ENCODE assay signal across 8 cellular contexts in genomic region chr11:18632841-18633240, GRCh38. TPM values are rescaled to one million over a fixed set of nuclear protein-coding genes. Genes with fewer than 3 reads are reported as not detected.
DNase-seq lines count a peak whose midpoint lies in the region; ATAC-seq and TF ChIP-seq lines count a peak whose summit lies in the region.
"Had no signal": no experiment of that assay in that cellular context is flagged by ENCODE, and none has a peak within 500 bp of the region (broad histone marks: within the 10 kb centered on the region; RNA-seq: fewer than 3 reads in every experiment).

No MANE protein-coding gene starts in this region.

- H3K23me2 ChIP-seq in H9 (ENCODE audit: insufficient read length, low read depth, low read length, poor library complexity, severe bottlenecking), result peaks cover 12% of the 10 kb centered on the region

- H4K20me1 ChIP-seq in H9 (ENCODE audit: control insufficient read depth, insufficient read depth, insufficient read length), result no peaks in the 10 kb centered on the region

- H2AFZ ChIP-seq in H9 (ENCODE audit: low read length), result no peak overlapping the region

- H3K4ac ChIP-seq in H9 (ENCODE audit: low read depth, low read length), result no peak overlapping the region

- H3K27me3 ChIP-seq in H9 (ENCODE audit: insufficient read depth, low read length) (no peaks in the 10 kb centered on the region), skeletal muscle tissue (ENCODE audit: control insufficient read depth in 3 of 3, insufficient read depth in 3 of 3, low read length in 3 of 3) (no peaks in the 10 kb centered on the region)

- H3K14ac ChIP-seq in H9 (ENCODE audit: insufficient read depth, low read length), result no peak overlapping the region

- no peak overlapping the region for H4K8ac ChIP-seq in H9 (replicated peaks; ENCODE audit: insufficient read length, low read depth, low read length)

- H3K36me3 Mint-ChIP-seq in H9 (ENCODE audit: insufficient read depth in 1 of 3, low read depth in 3 of 3), result no peaks in the 10 kb centered on the region; a peak in 1 of 7 replicates
- H3K36me3 Mint-ChIP-seq in T-cell, result peaks cover 3% of the 10 kb centered on the region

- no peaks in the 10 kb centered on the region for H3K9me3 Mint-ChIP-seq in H9
- no peaks in the 10 kb centered on the region for H3K9me3 Mint-ChIP-seq in T-cell

- H4K91ac ChIP-seq in H9 (ENCODE audit: insufficient read length, low read depth, low read length), result no peak overlapping the region

- no peak overlapping the region for H3K27ac ChIP-seq in H9 (ENCODE audit: insufficient read length, low read depth, low read length)
- H3K27ac ChIP-seq in skeletal muscle tissue (ENCODE audit: low read depth, low read length), result no peak overlapping the region

- no peak overlapping the region for H2BK15ac ChIP-seq in H9 (ENCODE audit: low read depth, low read length)

- H2BK12ac ChIP-seq in H9 (ENCODE audit: insufficient read length, low read depth, low read length), result no peak overlapping the region

- no peak for DNase-seq in H9
- DNase-seq in T-cell, result no peak
- no peak for DNase-seq in fibroblast of mammary gland (ENCODE audit: low read depth)
- DNase-seq in NCI-H2171 (lab: John Stamatoyannopoulos, UW), result no peak
- DNase-seq in NOMO-1 treated with DMSO at 0.1 percent for 48 hours (lab: John Stamatoyannopoulos, UW; ENCODE audit: unreplicated experiment), result no peak
- no peak for DNase-seq in iPS-NIHi11 (ENCODE audit: low spot score)
- DNase-seq: activated CD4-positive, alpha-beta T cell treated with anti-CD3 and anti-CD28 coated beads, Interleukin-2, amount 50 U/mL, for 1 hour had no signal

- H3K27ac Mint-ChIP-seq in H9, result no peak overlapping the region
- peak overlapping the region; percentile 43 to 100 for H3K27ac Mint-ChIP-seq in T-cell

- H3T11ph ChIP-seq in H9 (ENCODE audit: low read length), result no peak overlapping the region

- no CpG with 5 or more reads among the region's 2 CpGs for WGBS in H9 (ENCODE audit: extremely low coverage, insufficient read length, low lambda C conversion rate)

- H3K27me3 Mint-ChIP-seq in H9 (ENCODE audit: low read depth), result peaks cover 6% of the 10 kb centered on the region
- H3K27me3 Mint-ChIP-seq in T-cell, result peaks cover 0 to 4% of the 10 kb centered on the region in 2 donors

- no peak overlapping the region for H2BK120ac ChIP-seq in H9 (ENCODE audit: low read depth, low read length, poor library complexity, severe bottlenecking)

- H3K23ac ChIP-seq in H9 (ENCODE audit: insufficient read length, low read depth, low read length), result no peak overlapping the region

- peak overlapping the region; percentile 97 for H3K4me2 ChIP-seq in H9 (ENCODE audit: insufficient read depth, insufficient read length, low read length)

- H3K9ac ChIP-seq in H9 (ENCODE audit: extremely low read depth, insufficient read length, low read length), result no peak overlapping the region
- H3K9ac ChIP-seq in skeletal muscle tissue (ENCODE audit: low read depth in 1 of 3, low read length in 3 of 3), result peak overlapping the region in 2 of 3 donors; percentile 98 to 99

- H3K4me1 ChIP-seq in H9 (ENCODE audit: insufficient read depth, low read length), result 0 out of 2 replicates have a peak, but pooled peaks cover 2% of the 10 kb centered on the region
- peaks cover 15 to 20% (median 16%) of the 10 kb centered on the region in 3 donors for H3K4me1 ChIP-seq in skeletal muscle tissue (ENCODE audit: control insufficient read depth in 3 of 3, insufficient read depth in 3 of 3, low read length in 3 of 3)

- no peak overlapping the region for H2BK5ac ChIP-seq in H9 (ENCODE audit: insufficient read length, low read length)

- H3K36me3 ChIP-seq in skeletal muscle tissue (ENCODE audit: control insufficient read depth in 3 of 3, insufficient read depth in 3 of 3, low read length in 3 of 3), result no peaks in the 10 kb centered on the region

- peaks cover 12 to 18% of the 10 kb centered on the region in 2 experiments for H3K4me1 Mint-ChIP-seq in H9
- peaks cover 41 to 48% (median 47%) of the 10 kb centered on the region in 3 donors for H3K4me1 Mint-ChIP-seq in T-cell

- POLR2A ChIA-PET in T-cell (lab: Charles Lee), result interaction anchor here (0.6 to 2.8 kb wide), 11 partner anchors 12 to 1446 kb away, joined by 3 to 19 read pairs (median 5); partner anchors contain the start of genes TSG101 (in 1 of the 2) and UEVLD (in 1 of the 2)

- H3K4me3 ChIP-seq in fibroblast of mammary gland (ENCODE audit: control insufficient read depth, low read depth, low read length) (peak overlapping the region; percentile 99), skeletal muscle tissue (ENCODE audit: low read length in 3 of 3) (peak overlapping the region in 2 of 3 donors; percentile 98 to 100)

- peaks cover 10% of the 10 kb centered on the region for H3K79me1 ChIP-seq in H9 (ENCODE audit: insufficient read depth, low read depth, low read length, poor library complexity, severe bottlenecking)

- TF ChIP-seq CTCF in H9 (conservative IDR thresholded peaks at IDR 0.05) (no peak), fibroblast of mammary gland (conservative IDR thresholded peaks at IDR 0.05; ENCODE audit: control insufficient read depth, insufficient read depth, low read depth, low read length) (no peak)

- H4K5ac ChIP-seq in H9 (ENCODE audit: insufficient read length, low read depth, low read length), result no peak overlapping the region

- peak overlapping the region; percentile 88 to 99 for H3K4me3 Mint-ChIP-seq in H9
- H3K4me3 Mint-ChIP-seq in T-cell, result peak overlapping the region; percentile 88 to 97 (median 93)

- no peak for ATAC-seq in T-cell (replicated peaks in 1 of 4)

- peaks cover 18% of the 10 kb centered on the region for H3K79me2 ChIP-seq in H9 (ENCODE audit: insufficient read depth, low read length)

- CTCF ChIA-PET in T-cell (lab: Charles Lee), result interaction anchor here (0.6 to 2.3 kb wide), 11 partner anchors 19 to 99 kb away, joined by 3 to 10 read pairs (median 4); no protein-coding TSS in a partner anchor

- H3K9me3 ChIP-seq in H9 (ENCODE audit: control insufficient read depth, low read depth, low read length), result no peaks in the 10 kb centered on the region
- H3K9me3 ChIP-seq in skeletal muscle tissue (ENCODE audit: control insufficient read depth in 3 of 3, low read length in 3 of 3), result no peaks in the 10 kb centered on the region

- no peak overlapping the region for H3K18ac ChIP-seq in H9 (ENCODE audit: insufficient read length, low read depth, low read length)

- no peak overlapping the region for H2AK5ac ChIP-seq in H9 (ENCODE audit: insufficient read length, low read length)

- no peak overlapping the region for H2BK20ac ChIP-seq in H9 (ENCODE audit: low read depth, low read length, poor library complexity, severe bottlenecking)

- no peak overlapping the region for H3K56ac ChIP-seq in H9 (ENCODE audit: insufficient read length, low read depth, low read length)

RNA-seq across cellular contexts. Expression of gene SPTY2D1, which starts 1.3 kb away (rescaled TPM):
- 15.9 and 16.8 TPM in 2 replicates for total RNA-seq in H9 (2021)
- total RNA-seq in T-cell, result 10 to 100 TPM; 18.2 to 46.2 (median 22.2) TPM
- 13.6 TPM for total RNA-seq in skeletal muscle tissue

RNA-seq across cellular contexts. Expression of gene MISFA, which starts 33.3 kb away (rescaled TPM):
- total RNA-seq in H9 (2021), result 2.8 and 3.7 TPM in 2 replicates
- under 1 TPM in 1 of 5 donors, not detected in 4; 0.59 TPM for total RNA-seq in T-cell
- total RNA-seq in skeletal muscle tissue, result not detected

RNA-seq across cellular contexts. Expression of gene UEVLD, which starts 44.3 kb away (rescaled TPM):
- total RNA-seq in H9 (2021) (7.8 and 7.9 TPM in 2 replicates), T-cell (1 to 10 TPM; 3.9 to 9.0 (median 7.1) TPM), skeletal muscle tissue (12.0 TPM)

Comparison
In these comparisons a context has a peak if more than half of its experiments do, and no peak if none do; other contexts are left out.
1. H3K27ac Mint-ChIP-seq: peak in T-cell (2 of 2); none in H9 (0 of 3).